ENCODE assay signal across 1 cellular context in the genomic region with DNA sequence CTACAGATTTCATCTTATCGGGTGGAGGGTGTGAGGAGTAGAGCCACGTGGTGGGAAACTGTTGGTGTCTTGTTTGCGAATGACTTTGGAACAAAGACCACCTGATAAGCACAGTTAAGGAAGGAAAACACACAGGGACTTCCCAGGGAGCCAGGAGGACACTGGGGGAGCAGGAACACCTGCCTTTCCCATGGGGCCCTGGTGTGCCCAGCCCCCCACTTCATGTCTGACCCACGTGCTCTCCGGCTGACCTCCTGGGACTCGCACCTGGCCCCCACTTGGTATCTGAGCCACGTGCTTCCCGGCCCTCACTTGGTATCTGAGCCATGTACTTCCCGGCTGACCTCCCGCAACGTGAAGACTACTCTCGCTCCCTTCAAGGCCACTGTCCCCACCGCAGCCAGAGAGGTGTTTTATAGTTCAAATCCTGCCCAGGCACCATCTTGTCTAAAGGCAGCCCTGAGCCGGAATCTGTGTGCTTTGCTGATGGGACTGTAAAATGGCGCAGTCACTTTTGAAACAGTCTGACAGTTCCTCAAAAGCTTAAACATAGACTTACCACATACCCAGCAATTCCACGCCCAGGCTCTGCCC.
TF ChIP-seq lines count a peak whose summit lies in the region.

No MANE protein-coding gene starts in this region.

TF ChIP-seq in GM23338, 12 proteins besides CTCF, POLR2A, EP300 and RAD21:
- no peak for TF ChIP-seq ZNF114 (CRISPR knock-in tag; IDR thresholded peaks at IDR 0.05)
- TF ChIP-seq EZH2phosphoT487 (IDR thresholded peaks at IDR 0.05; ENCODE audit: unreplicated experiment), result no peak
- TF ChIP-seq ZNF331 (CRISPR knock-in tag; IDR thresholded peaks at IDR 0.05; ENCODE audit: low read depth), result no peak
- TF ChIP-seq CREB1 (CRISPR knock-in tag; IDR thresholded peaks at IDR 0.05; ENCODE audit: low read depth), result no peak
- no peak for TF ChIP-seq JUNB (IDR thresholded peaks at IDR 0.05; ENCODE audit: unreplicated experiment)
- TF ChIP-seq POLR2AphosphoS5 (IDR thresholded peaks at IDR 0.05; ENCODE audit: low read depth), result no peak
- TF ChIP-seq, protein P1, sequence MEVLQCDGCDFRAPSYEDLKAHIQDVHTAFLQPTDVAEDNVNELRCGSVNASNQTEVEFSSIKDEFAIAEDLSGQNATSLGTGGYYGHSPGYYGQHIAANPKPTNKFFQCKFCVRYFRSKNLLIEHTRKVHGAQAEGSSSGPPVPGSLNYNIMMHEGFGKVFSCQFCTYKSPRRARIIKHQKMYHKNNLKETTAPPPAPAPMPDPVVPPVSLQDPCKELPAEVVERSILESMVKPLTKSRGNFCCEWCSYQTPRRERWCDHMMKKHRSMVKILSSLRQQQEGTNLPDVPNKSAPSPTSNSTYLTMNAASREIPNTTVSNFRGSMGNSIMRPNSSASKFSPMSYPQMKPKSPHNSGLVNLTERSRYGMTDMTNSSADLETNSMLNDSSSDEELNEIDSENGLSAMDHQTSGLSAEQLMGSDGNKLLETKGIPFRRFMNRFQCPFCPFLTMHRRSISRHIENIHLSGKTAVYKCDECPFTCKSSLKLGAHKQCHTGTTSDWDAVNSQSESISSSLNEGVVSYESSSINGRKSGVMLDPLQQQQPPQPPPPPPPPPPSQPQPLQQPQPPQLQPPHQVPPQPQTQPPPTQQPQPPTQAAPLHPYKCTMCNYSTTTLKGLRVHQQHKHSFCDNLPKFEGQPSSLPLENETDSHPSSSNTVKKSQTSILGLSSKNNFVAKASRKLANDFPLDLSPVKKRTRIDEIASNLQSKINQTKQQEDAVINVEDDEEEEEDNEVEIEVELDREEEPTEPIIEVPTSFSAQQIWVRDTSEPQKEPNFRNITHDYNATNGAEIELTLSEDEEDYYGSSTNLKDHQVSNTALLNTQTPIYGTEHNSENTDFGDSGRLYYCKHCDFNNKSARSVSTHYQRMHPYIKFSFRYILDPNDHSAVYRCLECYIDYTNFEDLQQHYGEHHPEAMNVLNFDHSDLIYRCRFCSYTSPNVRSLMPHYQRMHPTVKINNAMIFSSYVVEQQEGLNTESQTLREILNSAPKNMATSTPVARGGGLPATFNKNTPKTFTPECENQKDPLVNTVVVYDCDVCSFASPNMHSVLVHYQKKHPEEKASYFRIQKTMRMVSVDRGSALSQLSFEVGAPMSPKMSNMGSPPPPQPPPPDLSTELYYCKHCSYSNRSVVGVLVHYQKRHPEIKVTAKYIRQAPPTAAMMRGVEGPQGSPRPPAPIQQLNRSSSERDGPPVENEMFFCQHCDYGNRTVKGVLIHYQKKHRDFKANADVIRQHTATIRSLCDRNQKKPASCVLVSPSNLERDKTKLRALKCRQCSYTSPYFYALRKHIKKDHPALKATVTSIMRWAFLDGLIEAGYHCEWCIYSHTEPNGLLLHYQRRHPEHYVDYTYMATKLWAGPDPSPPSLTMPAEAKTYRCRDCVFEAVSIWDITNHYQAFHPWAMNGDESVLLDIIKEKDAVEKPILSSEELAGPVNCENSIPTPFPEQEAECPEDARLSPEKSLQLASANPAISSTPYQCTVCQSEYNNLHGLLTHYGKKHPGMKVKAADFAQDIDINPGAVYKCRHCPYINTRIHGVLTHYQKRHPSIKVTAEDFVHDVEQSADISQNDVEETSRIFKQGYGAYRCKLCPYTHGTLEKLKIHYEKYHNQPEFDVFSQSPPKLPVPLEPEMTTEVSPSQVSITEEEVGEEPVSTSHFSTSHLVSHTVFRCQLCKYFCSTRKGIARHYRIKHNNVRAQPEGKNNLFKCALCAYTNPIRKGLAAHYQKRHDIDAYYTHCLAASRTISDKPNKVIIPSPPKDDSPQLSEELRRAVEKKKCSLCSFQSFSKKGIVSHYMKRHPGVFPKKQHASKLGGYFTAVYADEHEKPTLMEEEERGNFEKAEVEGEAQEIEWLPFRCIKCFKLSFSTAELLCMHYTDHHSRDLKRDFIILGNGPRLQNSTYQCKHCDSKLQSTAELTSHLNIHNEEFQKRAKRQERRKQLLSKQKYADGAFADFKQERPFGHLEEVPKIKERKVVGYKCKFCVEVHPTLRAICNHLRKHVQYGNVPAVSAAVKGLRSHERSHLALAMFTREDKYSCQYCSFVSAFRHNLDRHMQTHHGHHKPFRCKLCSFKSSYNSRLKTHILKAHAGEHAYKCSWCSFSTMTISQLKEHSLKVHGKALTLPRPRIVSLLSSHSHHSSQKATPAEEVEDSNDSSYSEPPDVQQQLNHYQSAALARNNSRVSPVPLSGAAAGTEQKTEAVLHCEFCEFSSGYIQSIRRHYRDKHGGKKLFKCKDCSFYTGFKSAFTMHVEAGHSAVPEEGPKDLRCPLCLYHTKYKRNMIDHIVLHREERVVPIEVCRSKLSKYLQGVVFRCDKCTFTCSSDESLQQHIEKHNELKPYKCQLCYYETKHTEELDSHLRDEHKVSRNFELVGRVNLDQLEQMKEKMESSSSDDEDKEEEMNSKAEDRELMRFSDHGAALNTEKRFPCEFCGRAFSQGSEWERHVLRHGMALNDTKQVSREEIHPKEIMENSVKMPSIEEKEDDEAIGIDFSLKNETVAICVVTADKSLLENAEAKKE (CRISPR knock-in tag; IDR thresholded peaks at IDR 0.05), result no peak
- TF ChIP-seq, protein P2, sequence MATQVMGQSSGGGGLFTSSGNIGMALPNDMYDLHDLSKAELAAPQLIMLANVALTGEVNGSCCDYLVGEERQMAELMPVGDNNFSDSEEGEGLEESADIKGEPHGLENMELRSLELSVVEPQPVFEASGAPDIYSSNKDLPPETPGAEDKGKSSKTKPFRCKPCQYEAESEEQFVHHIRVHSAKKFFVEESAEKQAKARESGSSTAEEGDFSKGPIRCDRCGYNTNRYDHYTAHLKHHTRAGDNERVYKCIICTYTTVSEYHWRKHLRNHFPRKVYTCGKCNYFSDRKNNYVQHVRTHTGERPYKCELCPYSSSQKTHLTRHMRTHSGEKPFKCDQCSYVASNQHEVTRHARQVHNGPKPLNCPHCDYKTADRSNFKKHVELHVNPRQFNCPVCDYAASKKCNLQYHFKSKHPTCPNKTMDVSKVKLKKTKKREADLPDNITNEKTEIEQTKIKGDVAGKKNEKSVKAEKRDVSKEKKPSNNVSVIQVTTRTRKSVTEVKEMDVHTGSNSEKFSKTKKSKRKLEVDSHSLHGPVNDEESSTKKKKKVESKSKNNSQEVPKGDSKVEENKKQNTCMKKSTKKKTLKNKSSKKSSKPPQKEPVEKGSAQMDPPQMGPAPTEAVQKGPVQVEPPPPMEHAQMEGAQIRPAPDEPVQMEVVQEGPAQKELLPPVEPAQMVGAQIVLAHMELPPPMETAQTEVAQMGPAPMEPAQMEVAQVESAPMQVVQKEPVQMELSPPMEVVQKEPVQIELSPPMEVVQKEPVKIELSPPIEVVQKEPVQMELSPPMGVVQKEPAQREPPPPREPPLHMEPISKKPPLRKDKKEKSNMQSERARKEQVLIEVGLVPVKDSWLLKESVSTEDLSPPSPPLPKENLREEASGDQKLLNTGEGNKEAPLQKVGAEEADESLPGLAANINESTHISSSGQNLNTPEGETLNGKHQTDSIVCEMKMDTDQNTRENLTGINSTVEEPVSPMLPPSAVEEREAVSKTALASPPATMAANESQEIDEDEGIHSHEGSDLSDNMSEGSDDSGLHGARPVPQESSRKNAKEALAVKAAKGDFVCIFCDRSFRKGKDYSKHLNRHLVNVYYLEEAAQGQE (IDR thresholded peaks at IDR 0.05; ENCODE audit: unreplicated experiment), result no peak
- TF ChIP-seq, protein P3, sequence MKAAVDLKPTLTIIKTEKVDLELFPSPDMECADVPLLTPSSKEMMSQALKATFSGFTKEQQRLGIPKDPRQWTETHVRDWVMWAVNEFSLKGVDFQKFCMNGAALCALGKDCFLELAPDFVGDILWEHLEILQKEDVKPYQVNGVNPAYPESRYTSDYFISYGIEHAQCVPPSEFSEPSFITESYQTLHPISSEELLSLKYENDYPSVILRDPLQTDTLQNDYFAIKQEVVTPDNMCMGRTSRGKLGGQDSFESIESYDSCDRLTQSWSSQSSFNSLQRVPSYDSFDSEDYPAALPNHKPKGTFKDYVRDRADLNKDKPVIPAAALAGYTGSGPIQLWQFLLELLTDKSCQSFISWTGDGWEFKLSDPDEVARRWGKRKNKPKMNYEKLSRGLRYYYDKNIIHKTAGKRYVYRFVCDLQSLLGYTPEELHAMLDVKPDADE (IDR thresholded peaks at IDR 0.05), result no peak
- TF ChIP-seq EZH2 (IDR thresholded peaks at IDR 0.05; ENCODE audit: low read depth, unreplicated experiment), result no peak
- TF ChIP-seq NANOG (IDR thresholded peaks at IDR 0.05; ENCODE audit: borderline replicate concordance), result no peak
